Comparison of ENCODE assay signal across 17 cellular contexts in the genomic region with DNA sequence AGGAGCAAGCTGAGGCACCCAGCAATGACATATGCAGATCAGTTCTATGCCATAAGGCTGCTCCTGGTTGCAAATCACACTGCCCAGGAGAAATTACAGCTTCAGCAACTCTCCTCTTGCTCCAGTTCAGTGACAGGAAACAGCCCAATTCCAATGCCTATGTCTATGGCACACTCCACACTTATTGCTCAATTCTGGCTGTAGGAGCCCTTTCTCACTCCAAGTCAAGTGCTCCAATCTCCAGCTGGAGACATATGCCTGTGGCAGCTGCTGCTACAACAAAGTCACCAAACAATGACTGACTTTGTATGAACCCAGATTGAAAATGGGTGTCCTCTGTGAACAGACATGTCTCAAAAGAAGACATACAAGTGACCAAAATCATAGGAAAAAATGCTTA. TPM values are rescaled to one million over a fixed set of nuclear protein-coding genes. Genes with fewer than 3 reads are reported as not detected.
DNase-seq lines count a peak whose midpoint lies in the region; ATAC-seq and TF ChIP-seq lines count a peak whose summit lies in the region.
"Had no signal": no experiment of that assay in that cellular context is flagged by ENCODE, and none has a peak within 500 bp of the region (broad histone marks: within the 10 kb centered on the region; RNA-seq: fewer than 3 reads in every experiment).

No MANE protein-coding gene starts in this region.

- H3K36me3 ChIP-seq in left ventricle myocardium inferior (no peaks in the 10 kb centered on the region), lower lobe of right lung (no peaks in the 10 kb centered on the region)
- H3K36me3 ChIP-seq: BLaER1, HAP-1 had no signal

- H3K27ac ChIP-seq in left ventricle myocardium inferior (replicated peaks): peak overlapping the region; percentile 45
- H3K27ac ChIP-seq in lower lobe of right lung: no peak overlapping the region
- no peak overlapping the region for H3K27ac ChIP-seq in caudate nucleus (ENCODE audit: low read depth, low read length)
- H3K27ac ChIP-seq: BLaER1, GM23248, HL-60 had no signal

- DNase-seq in SHP77 (lab: John Stamatoyannopoulos, UW) (peak; percentile 61 to 69), SHP77 treated with DMSO at 0.1 percent for 48 hours (lab: John Stamatoyannopoulos, UW) (no peak), fibroblast of the aortic adventitia (ENCODE audit: low read depth) (peak; percentile 18), left ventricle myocardium inferior (peak; percentile 28), lower lobe of right lung (no peak), sciatic nerve (ENCODE audit: low spot score) (no peak), EL (no peak), caudate nucleus (lab: John Stamatoyannopoulos, UW) (no peak)
- DNase-seq: 8988T; CD4-positive, alpha-beta memory T cell; DMS153; DND-41; GM23248 had no signal

- H3K4me3 ChIP-seq in fibroblast of the aortic adventitia (ENCODE audit: low read depth, low read length): no peak overlapping the region
- H3K4me3 ChIP-seq in left ventricle myocardium inferior: no peak overlapping the region
- H3K4me3 ChIP-seq in lower lobe of right lung: no peak overlapping the region
- H3K4me3 ChIP-seq: BLaER1, GM23248, HAP-1 had no signal

- H3K9me3 ChIP-seq in left ventricle myocardium inferior (replicated peaks): peaks cover 28% of the 10 kb centered on the region
- H3K9me3 ChIP-seq in lower lobe of right lung: no peaks in the 10 kb centered on the region
- H3K9me3 ChIP-seq: BLaER1, HAP-1 had no signal

- intact Hi-C loops in left ventricle myocardium inferior (cut with micrococcal nuclease) (no loop called here), lower lobe of right lung (cut with DNase I) (no loop called here), sciatic nerve (cut with DNase I) (no loop called here)

- TF ChIP-seq CTCF in fibroblast of the aortic adventitia (IDR thresholded peaks at IDR 0.05; ENCODE audit: insufficient read depth, low read length) (no peak), left ventricle myocardium inferior (IDR thresholded peaks at IDR 0.05; ENCODE audit: borderline replicate concordance) (no peak), lower lobe of right lung (IDR thresholded peaks at IDR 0.05) (no peak)

- H3K4me1 ChIP-seq in left ventricle myocardium inferior (peaks cover 25% of the 10 kb centered on the region), lower lobe of right lung (no peaks in the 10 kb centered on the region)
- H3K4me1 ChIP-seq: BLaER1, HAP-1 had no signal

- ATAC-seq in lower lobe of right lung: peak; percentile 16 to 39
- no peak for ATAC-seq in sciatic nerve

- H3K27me3 ChIP-seq in left ventricle myocardium inferior (ENCODE audit: low read depth) (no peaks in the 10 kb centered on the region), lower lobe of right lung (ENCODE audit: low read depth) (no peaks in the 10 kb centered on the region)
- H3K27me3 ChIP-seq: BLaER1 had no signal

RNA-seq across cellular contexts. Expression of gene PLCXD3, which starts 31.8 kb away (rescaled TPM):
- 13.0 and 17.7 TPM in 2 replicates for total RNA-seq in fibroblast of the aortic adventitia (ENCODE audit: low replicate concordance)
- total RNA-seq in left ventricle myocardium inferior: 73.1 TPM
- total RNA-seq in lower lobe of right lung: 2.8 TPM
- 4.2 TPM for total RNA-seq in sciatic nerve
- total RNA-seq: CD4-positive, alpha-beta memory T cell; HT1080 had no signal

Comparison
In these comparisons a context has a peak if more than half of its experiments do, and no peak if none do; other contexts are left out.
1. DNase-seq: peak in SHP77 (2 of 2), fibroblast of the aortic adventitia (single experiment) and left ventricle myocardium inferior (single experiment); none in SHP77 treated with DMSO at 0.1 percent for 48 hours (single experiment), lower lobe of right lung (single experiment), sciatic nerve (single experiment), EL (single experiment) and caudate nucleus (0 of 61).